ENCODE assay signal across 1 cellular context in genomic region chr11:64355078-64355940, GRCh38.
TF ChIP-seq lines count a peak whose summit lies in the region.

No MANE protein-coding gene starts in this region.

TF ChIP-seq in K562, 482 proteins besides CTCF, POLR2A, EP300 and RAD21 (continued from another document and continues in another):
- TF ChIP-seq CHD7 (IDR thresholded peaks at IDR 0.05; ENCODE audit: low read depth, low read length): no peak
- TF ChIP-seq ARID3A (IDR thresholded peaks at IDR 0.05; ENCODE audit: borderline replicate concordance, low read depth, low read length): no peak
- TF ChIP-seq SETDB1 (IDR thresholded peaks at IDR 0.05; ENCODE audit: low read length): no peak
- TF ChIP-seq ZBTB17 (CRISPR knock-in tag; IDR thresholded peaks at IDR 0.05): no peak
- no peak for TF ChIP-seq ZNF436 (CRISPR knock-in tag; IDR thresholded peaks at IDR 0.05)
- TF ChIP-seq EP400 (IDR thresholded peaks at IDR 0.05): peak; percentile 75
- peak; percentile 67 for TF ChIP-seq CXXC5 (CRISPR knock-in tag; IDR thresholded peaks at IDR 0.05)
- peak; percentile 35; the same call in 1 of the 2 replicates for TF ChIP-seq TEAD4 (IDR thresholded peaks at IDR 0.05; ENCODE audit: low read length)
- no peak for TF ChIP-seq TEAD4 (CRISPR knock-in tag; IDR thresholded peaks at IDR 0.05; ENCODE audit: borderline replicate concordance)
- no peak for TF ChIP-seq STAT5A (IDR thresholded peaks at IDR 0.05; ENCODE audit: borderline replicate concordance, low read length)
- no peak for TF ChIP-seq ZNF589 (CRISPR knock-in tag; IDR thresholded peaks at IDR 0.05; ENCODE audit: low read depth)
- no peak; the same call in 1 of the 2 replicates for TF ChIP-seq AFF4 (CRISPR knock-in tag; IDR thresholded peaks at IDR 0.05)
- TF ChIP-seq ZNF707 (CRISPR knock-in tag; conservative IDR thresholded peaks at IDR 0.05): no peak
- no peak for TF ChIP-seq MEIS2 (IDR thresholded peaks at IDR 0.05; ENCODE audit: partially characterized antibody)
- TF ChIP-seq ZNF197 (CRISPR knock-in tag; IDR thresholded peaks at IDR 0.05; ENCODE audit: low read depth): no peak
- TF ChIP-seq NKRF (IDR thresholded peaks at IDR 0.05; ENCODE audit: borderline replicate concordance): no peak
- TF ChIP-seq RBM17 (IDR thresholded peaks at IDR 0.05; ENCODE audit: borderline replicate concordance, low read depth, low read length): no peak
- peak; percentile 95 for TF ChIP-seq JUND (IDR thresholded peaks at IDR 0.05; ENCODE audit: borderline replicate concordance, low read depth, low read length)
- TF ChIP-seq JUND (tag; IDR thresholded peaks at IDR 0.05; ENCODE audit: borderline replicate concordance, low read depth, low read length): peak; percentile 94
- TF ChIP-seq JUNB (CRISPR knock-in tag; conservative IDR thresholded peaks at IDR 0.05): peak; percentile 52; the same call in 1 of the 2 replicates
- TF ChIP-seq ATF4 (CRISPR knock-in tag; IDR thresholded peaks at IDR 0.05): no peak
- TF ChIP-seq ARID4B (CRISPR knock-in tag; IDR thresholded peaks at IDR 0.05): no peak
- TF ChIP-seq NONO (IDR thresholded peaks at IDR 0.05; ENCODE audit: low read depth in 2 of 2, low read length in 1 of 2): no peak
- no peak for TF ChIP-seq SAP30 (IDR thresholded peaks at IDR 0.05; ENCODE audit: borderline replicate concordance, insufficient read depth, low read depth, low read length, poor library complexity, severe bottlenecking)
- peak; percentile 46 for TF ChIP-seq NEUROD1 (IDR thresholded peaks at IDR 0.05; ENCODE audit: borderline replicate concordance, low read depth, low read length, partially characterized antibody)
- no peak for TF ChIP-seq NR3C1 (CRISPR knock-in tag; IDR thresholded peaks at IDR 0.05)
- TF ChIP-seq BRF1 (IDR thresholded peaks at IDR 0.05; ENCODE audit: borderline replicate concordance, extremely low read depth, insufficient read length): no peak
- TF ChIP-seq ZNF431 (CRISPR knock-in tag; IDR thresholded peaks at IDR 0.05): no peak
- TF ChIP-seq GABPB2 (CRISPR knock-in tag; conservative IDR thresholded peaks at IDR 0.05): no peak
- no peak for TF ChIP-seq CCAR2 (IDR thresholded peaks at IDR 0.05; ENCODE audit: low read depth, low read length)
- peak; percentile 84 for TF ChIP-seq BRD9 (IDR thresholded peaks at IDR 0.05; ENCODE audit: low read depth, partially characterized antibody)
- TF ChIP-seq FOXA3 (CRISPR knock-in tag; conservative IDR thresholded peaks at IDR 0.05 in 1 of 2, IDR thresholded peaks at IDR 0.05 in 1 of 2): no peak
